In genomic region chr4:87050596-87050995, GRCh38 we compare ENCODE assay signal across 20 cellular contexts.
DNase-seq lines count a peak whose midpoint lies in the region; ATAC-seq and TF ChIP-seq lines count a peak whose summit lies in the region.
"Had no signal": no experiment of that assay in that cellular context is flagged by ENCODE, and none has a peak within 500 bp of the region (broad histone marks: within the 10 kb centered on the region; RNA-seq: fewer than 3 reads in every experiment).

No MANE protein-coding gene starts in this region.

- peak overlapping the region; percentile 75 for H3K27ac Mint-ChIP-seq in T-helper 1 cell treated with Interleukin-12 subunit alpha and Interleukin-12 subunit beta and Interleukin-4 antibody, amounts not matched to agents 30 μg/mL and 1 μg/mL, for 36 hours
- H3K27ac Mint-ChIP-seq in activated naive CD8-positive, alpha-beta T cell treated with anti-CD3 and anti-CD28 coated beads, Interleukin-2, amount 50 U/mL, for 24 hours = peak overlapping the region; percentile 33
- no peak overlapping the region for H3K27ac Mint-ChIP-seq in activated naive CD4-positive, alpha-beta T cell treated with anti-CD3 and anti-CD28 coated beads for 36 hours

- H3K4me1 Mint-ChIP-seq in T-helper 1 cell treated with Interleukin-12 subunit alpha and Interleukin-12 subunit beta and Interleukin-4 antibody, amounts not matched to agents 30 μg/mL and 1 μg/mL, for 36 hours (ENCODE audit: low read depth) = peaks cover 43% of the 10 kb centered on the region
- H3K4me1 Mint-ChIP-seq in activated naive CD8-positive, alpha-beta T cell treated with anti-CD3 and anti-CD28 coated beads, Interleukin-2, amount 50 U/mL, for 24 hours = peaks cover 76% of the 10 kb centered on the region
- peaks cover 49% of the 10 kb centered on the region for H3K4me1 Mint-ChIP-seq in activated naive CD4-positive, alpha-beta T cell treated with anti-CD3 and anti-CD28 coated beads for 36 hours (ENCODE audit: low read depth)

- no peak for ATAC-seq in activated naive CD8-positive, alpha-beta T cell treated with anti-CD3 and anti-CD28 coated beads, Interleukin-2, amount 50 U/mL, for 24 hours
- ATAC-seq in left lobe of liver = peak; percentile 35

- TF ChIP-seq POLR2A in testis (IDR thresholded peaks at IDR 0.05) = no peak

- H3K27ac ChIP-seq in testis = peak overlapping the region; percentile 16 to 60
- H3K27ac ChIP-seq: 22Rv1, epithelial cell of prostate had no signal

- no peaks in the 10 kb centered on the region for H3K27me3 ChIP-seq in testis
- H3K27me3 ChIP-seq: stomach had no signal

- WGBS in testis, 2 donors = 68 to 73% methylated on average over 12 of the region's 12 CpGs

- intact Hi-C loops in testis (cut with DNase I; ENCODE audit: low total_unique reads) = no loop called here
- intact Hi-C loops in activated naive CD4-positive, alpha-beta T cell treated with anti-CD3 and anti-CD28 coated beads for 36 hours (cut with micrococcal nuclease) = no loop called here

- H3K27me3 Mint-ChIP-seq in T-helper 1 cell treated with Interleukin-12 subunit alpha and Interleukin-12 subunit beta and Interleukin-4 antibody, amounts not matched to agents 30 μg/mL and 1 μg/mL, for 36 hours (ENCODE audit: low read depth) = no peaks in the 10 kb centered on the region
- no peaks in the 10 kb centered on the region for H3K27me3 Mint-ChIP-seq in activated naive CD8-positive, alpha-beta T cell treated with anti-CD3 and anti-CD28 coated beads, Interleukin-2, amount 50 U/mL, for 24 hours
- no peaks in the 10 kb centered on the region for H3K27me3 Mint-ChIP-seq in activated naive CD4-positive, alpha-beta T cell treated with anti-CD3 and anti-CD28 coated beads for 36 hours (ENCODE audit: low read depth)

- peaks cover 36% of the 10 kb centered on the region for H3K4me1 ChIP-seq in testis

- H3K36me3 ChIP-seq in testis (ENCODE audit: low read depth, missing control alignments) = no peaks in the 10 kb centered on the region

- CTCF ChIA-PET in activated naive CD4-positive, alpha-beta T cell treated with anti-CD3 and anti-CD28 coated beads for 36 hours (lab: Charles Lee) = interaction anchor here (0.6 to 0.8 kb wide), 2 partner anchors 21 to 200 kb away, joined by 3 read pairs; no protein-coding TSS in a partner anchor

- H3K9me3 ChIP-seq in testis = no peaks in the 10 kb centered on the region
- H3K9me3 ChIP-seq: stomach had no signal

- peaks cover 30% of the 10 kb centered on the region for H3K36me3 Mint-ChIP-seq in T-helper 1 cell treated with Interleukin-12 subunit alpha and Interleukin-12 subunit beta and Interleukin-4 antibody, amounts not matched to agents 30 μg/mL and 1 μg/mL, for 36 hours (ENCODE audit: low read depth)
- H3K36me3 Mint-ChIP-seq in activated naive CD8-positive, alpha-beta T cell treated with anti-CD3 and anti-CD28 coated beads, Interleukin-2, amount 50 U/mL, for 24 hours (ENCODE audit: low read depth) = peaks cover 41% of the 10 kb centered on the region
- peaks cover 30% of the 10 kb centered on the region for H3K36me3 Mint-ChIP-seq in activated naive CD4-positive, alpha-beta T cell treated with anti-CD3 and anti-CD28 coated beads for 36 hours (ENCODE audit: low read depth)

- no peak overlapping the region for H3K4me3 ChIP-seq in testis
- H3K4me3 ChIP-seq: stomach had no signal

- H3K9me3 Mint-ChIP-seq in T-helper 1 cell treated with Interleukin-12 subunit alpha and Interleukin-12 subunit beta and Interleukin-4 antibody, amounts not matched to agents 30 μg/mL and 1 μg/mL, for 36 hours = no peaks in the 10 kb centered on the region
- no peaks in the 10 kb centered on the region for H3K9me3 Mint-ChIP-seq in activated naive CD8-positive, alpha-beta T cell treated with anti-CD3 and anti-CD28 coated beads, Interleukin-2, amount 50 U/mL, for 24 hours
- no peaks in the 10 kb centered on the region for H3K9me3 Mint-ChIP-seq in activated naive CD4-positive, alpha-beta T cell treated with anti-CD3 and anti-CD28 coated beads for 36 hours

- no peak overlapping the region for H3K4me3 Mint-ChIP-seq in T-helper 1 cell treated with Interleukin-12 subunit alpha and Interleukin-12 subunit beta and Interleukin-4 antibody, amounts not matched to agents 30 μg/mL and 1 μg/mL, for 36 hours
- H3K4me3 Mint-ChIP-seq in activated naive CD8-positive, alpha-beta T cell treated with anti-CD3 and anti-CD28 coated beads, Interleukin-2, amount 50 U/mL, for 24 hours = no peak overlapping the region
- no peak overlapping the region for H3K4me3 Mint-ChIP-seq in activated naive CD4-positive, alpha-beta T cell treated with anti-CD3 and anti-CD28 coated beads for 36 hours

- no peak for DNase-seq in T-helper 1 cell
- no peak for DNase-seq in activated naive CD8-positive, alpha-beta T cell treated with anti-CD3 and anti-CD28 coated beads, Interleukin-2, amount 50 U/mL, for 24 hours
- DNase-seq in left lobe of liver (ENCODE audit: low spot score) = no peak
- DNase-seq in testis = peak; percentile 34
- no peak for DNase-seq in activated naive CD4-positive, alpha-beta T cell treated with anti-CD3 and anti-CD28 coated beads for 36 hours
- DNase-seq in AG08395 (ENCODE audit: low spot score) = no peak
- DNase-seq in DMS153 treated with DMSO at 0.1 percent for 48 hours (lab: John Stamatoyannopoulos, UW; ENCODE audit: unreplicated experiment) = no peak
- DNase-seq: activated CD4-positive, alpha-beta T cell treated with anti-CD3 and anti-CD28 coated beads, Interleukin-2, amount 50 U/mL, for 1 hour; anterior cingulate cortex; cortex of kidney; DND-41; GOT3; islet precursor cell; NCI-H1436; NCI-H226; SHP77 treated with DMSO at 0.1 percent for 48 hours; stomach had no signal

- TF ChIP-seq CTCF in testis (IDR thresholded peaks at IDR 0.05) = no peak
